1 cellular context compared by ENCODE assay signal in the genomic region with DNA sequence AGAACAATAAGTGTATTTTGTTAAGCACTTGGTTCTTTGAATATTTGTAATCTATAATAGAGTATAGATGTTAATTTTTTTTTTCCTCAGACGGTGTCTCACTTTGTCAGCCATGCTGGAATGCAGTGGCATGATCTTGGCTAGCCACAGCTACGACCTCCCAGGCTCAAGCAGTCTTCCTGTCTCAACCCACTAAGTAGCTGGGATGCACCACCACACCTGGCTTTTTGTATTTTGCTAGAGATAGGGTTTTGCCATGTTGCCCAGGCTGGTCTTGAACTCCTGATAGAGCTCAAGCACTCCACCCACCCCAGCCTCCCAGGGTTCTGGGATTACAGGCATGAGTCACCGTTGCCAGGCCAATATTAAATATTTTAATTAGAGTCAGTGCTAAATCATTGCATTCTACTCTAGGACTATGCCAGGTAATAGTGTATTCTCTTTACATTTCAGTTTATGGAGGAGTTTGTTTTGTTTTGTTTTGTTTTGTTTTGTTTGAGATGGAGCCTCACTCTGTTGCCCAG.
TF ChIP-seq lines count a peak whose summit lies in the region.

No MANE protein-coding gene starts in this region.

TF ChIP-seq in SK-N-SH, 30 proteins besides CTCF, POLR2A, EP300 and RAD21 (continued from another document):
- no peak for TF ChIP-seq REST (IDR thresholded peaks at IDR 0.05; ENCODE audit: low read depth, low read length)
- TF ChIP-seq IRF3 (IDR thresholded peaks at IDR 0.05; ENCODE audit: low read depth, low read length) = no peak
- TF ChIP-seq, protein P1, sequence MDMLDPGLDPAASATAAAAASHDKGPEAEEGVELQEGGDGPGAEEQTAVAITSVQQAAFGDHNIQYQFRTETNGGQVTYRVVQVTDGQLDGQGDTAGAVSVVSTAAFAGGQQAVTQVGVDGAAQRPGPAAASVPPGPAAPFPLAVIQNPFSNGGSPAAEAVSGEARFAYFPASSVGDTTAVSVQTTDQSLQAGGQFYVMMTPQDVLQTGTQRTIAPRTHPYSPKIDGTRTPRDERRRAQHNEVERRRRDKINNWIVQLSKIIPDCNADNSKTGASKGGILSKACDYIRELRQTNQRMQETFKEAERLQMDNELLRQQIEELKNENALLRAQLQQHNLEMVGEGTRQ (IDR thresholded peaks at IDR 0.05; ENCODE audit: borderline replicate concordance, low read depth, low read length) = no peak
- no peak for TF ChIP-seq FOXM1 (IDR thresholded peaks at IDR 0.05; ENCODE audit: low read depth)
- TF ChIP-seq GABPA (IDR thresholded peaks at IDR 0.05; ENCODE audit: low read depth) = no peak
- TF ChIP-seq ZBTB33 (IDR thresholded peaks at IDR 0.05; ENCODE audit: borderline replicate concordance, low read depth) = no peak
- TF ChIP-seq FOSL2 (IDR thresholded peaks at IDR 0.05; ENCODE audit: borderline replicate concordance, low read depth) = no peak; the same call in 1 of the 2 replicates
- TF ChIP-seq, protein P2, sequence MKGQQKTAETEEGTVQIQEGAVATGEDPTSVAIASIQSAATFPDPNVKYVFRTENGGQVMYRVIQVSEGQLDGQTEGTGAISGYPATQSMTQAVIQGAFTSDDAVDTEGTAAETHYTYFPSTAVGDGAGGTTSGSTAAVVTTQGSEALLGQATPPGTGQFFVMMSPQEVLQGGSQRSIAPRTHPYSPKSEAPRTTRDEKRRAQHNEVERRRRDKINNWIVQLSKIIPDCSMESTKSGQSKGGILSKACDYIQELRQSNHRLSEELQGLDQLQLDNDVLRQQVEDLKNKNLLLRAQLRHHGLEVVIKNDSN (IDR thresholded peaks at IDR 0.05; ENCODE audit: borderline replicate concordance, low read depth) = no peak
- TF ChIP-seq RXRA (IDR thresholded peaks at IDR 0.05; ENCODE audit: borderline replicate concordance, low read depth) = no peak
- TF ChIP-seq TEAD4 (IDR thresholded peaks at IDR 0.05; ENCODE audit: borderline replicate concordance, insufficient read depth) = no peak
- TF ChIP-seq RCOR1 (IDR thresholded peaks at IDR 0.05; ENCODE audit: low read length) = no peak
